ENCODE assay signal across 27 cellular contexts in genomic region chr12:113105606-113106271, GRCh38. TPM values are rescaled to one million over a fixed set of nuclear protein-coding genes. Genes with fewer than 3 reads are reported as not detected.
DNase-seq lines count a peak whose midpoint lies in the region; ATAC-seq, FAIRE-seq and TF ChIP-seq lines count a peak whose summit lies in the region.
"Had no signal": no experiment of that assay in that cellular context is flagged by ENCODE, and none has a peak within 500 bp of the region (broad histone marks: within the 10 kb centered on the region; RNA-seq: fewer than 3 reads in every experiment).

No MANE protein-coding gene starts in this region.

- no peak for TF ChIP-seq RAD21 in A549 (conservative IDR thresholded peaks at IDR 0.05 in 1 of 2, IDR thresholded peaks at IDR 0.05 in 1 of 2)

- TF ChIP-seq EP300 in A549 (IDR thresholded peaks at IDR 0.05), result no peak

- POLR2A ChIA-PET in A549 (lab: Yijun Ruan, JAX), result interaction anchor here (0.5 kb wide), 1 partner anchor 55 kb away, joined by 3 read pairs; no protein-coding TSS in a partner anchor

- H3K4me2 ChIP-seq in A549, result no peak overlapping the region
- no peak overlapping the region for H3K4me2 ChIP-seq in OCI-LY1 (ENCODE audit: low read length)
- H3K4me2 ChIP-seq in osteoblast (ENCODE audit: insufficient read depth, low read length), result no peak overlapping the region
- H3K4me2 ChIP-seq: BLaER1 treated with 17β-estradiol and CSF1 and Interleukin-3, amounts not matched to agents 10 nM and 100 nM had no signal

- peak; percentile 31 to 35; a peak in 5 of 6 replicates for ATAC-seq in A549

- no peak for FAIRE-seq in A549 (lab: Jason Lieb, UNC)
- FAIRE-seq: D721Med had no signal

- TF ChIP-seq CTCF in A549 (IDR thresholded peaks at IDR 0.05) (no peak), OCI-LY1 (IDR thresholded peaks at IDR 0.05; ENCODE audit: low read length) (no peak), osteoblast (IDR thresholded peaks at IDR 0.05; ENCODE audit: extremely low read depth, low read depth, low read length) (no peak)

- H3K36me3 ChIP-seq in OCI-LY1 (ENCODE audit: insufficient read depth, low read length), result peaks cover 61% of the 10 kb centered on the region
- H3K36me3 ChIP-seq in osteoblast (ENCODE audit: insufficient read depth, low read length), result no peaks in the 10 kb centered on the region
- H3K36me3 ChIP-seq: Peyer's patch had no signal

- no peak overlapping the region for H2AFZ ChIP-seq in OCI-LY1 (ENCODE audit: low read length)
- no peak overlapping the region for H2AFZ ChIP-seq in osteoblast (ENCODE audit: low read length)

- H3K9me2 ChIP-seq in OCI-LY1 (ENCODE audit: low read depth, low read length), result no peaks in the 10 kb centered on the region

- H3K4me1 ChIP-seq in A549 (no peaks in the 10 kb centered on the region), OCI-LY1 (ENCODE audit: insufficient read depth, low read length, severe bottlenecking) (peaks cover 55% of the 10 kb centered on the region), osteoblast (ENCODE audit: insufficient read depth, low read length) (no peaks in the 10 kb centered on the region)

- CTCF ChIA-PET in A549 (lab: Yijun Ruan, JAX), result interaction anchor here (1.2 to 2.8 kb wide), 4 partner anchors 7 to 76 kb away, joined by 3 to 9 read pairs (median 6); no protein-coding TSS in a partner anchor

- H3K4me3 ChIP-seq in A549, result no peak overlapping the region
- H3K4me3 ChIP-seq in OCI-LY1 (ENCODE audit: low read depth, low read length, poor library complexity, severe bottlenecking), result no peak overlapping the region
- H3K4me3 ChIP-seq in osteoblast (ENCODE audit: insufficient read depth, low read length), result no peak overlapping the region
- H3K4me3 ChIP-seq: BLaER1 treated with 17β-estradiol and CSF1 and Interleukin-3, amounts not matched to agents 10 nM and 100 nM; Peyer's patch had no signal

- 0 out of 2 replicates have a peak, but pooled peaks cover 4% of the 10 kb centered on the region for H3F3A ChIP-seq in OCI-LY1 (ENCODE audit: insufficient read depth, low read length)

- no peaks in the 10 kb centered on the region for H3K79me2 ChIP-seq in OCI-LY1 (ENCODE audit: insufficient read depth, low read length)
- H3K79me2 ChIP-seq in osteoblast (ENCODE audit: insufficient read depth, low read length), result no peaks in the 10 kb centered on the region

- H3K27me3 ChIP-seq in OCI-LY1 (ENCODE audit: insufficient read depth, low read length), result no peaks in the 10 kb centered on the region
- no peaks in the 10 kb centered on the region for H3K27me3 ChIP-seq in osteoblast (ENCODE audit: insufficient read depth, low read length)
- H3K27me3 ChIP-seq: BLaER1 treated with 17β-estradiol and CSF1 and Interleukin-3, amounts not matched to agents 10 nM and 100 nM; Peyer's patch had no signal

- 87% methylated on average over 15 of the region's 15 CpGs for WGBS in A549 (ENCODE audit: missing lambda C conversion rate)

- no peaks in the 10 kb centered on the region for H4K20me1 ChIP-seq in OCI-LY1 (ENCODE audit: insufficient read depth, low read length)
- no peaks in the 10 kb centered on the region for H4K20me1 ChIP-seq in osteoblast (ENCODE audit: insufficient read depth, low read length)

- H3K9me3 ChIP-seq in A549, result no peaks in the 10 kb centered on the region
- H3K9me3 ChIP-seq in OCI-LY1 (ENCODE audit: low read length), result no peaks in the 10 kb centered on the region
- H3K9me3 ChIP-seq in osteoblast (ENCODE audit: low read depth, low read length), result no peaks in the 10 kb centered on the region
- H3K9me3 ChIP-seq: BLaER1 treated with 17β-estradiol and CSF1 and Interleukin-3, amounts not matched to agents 10 nM and 100 nM; Peyer's patch had no signal

- no peak for TF ChIP-seq POLR2A in A549 (IDR thresholded peaks at IDR 0.05; ENCODE audit: low read length)

- H3K27ac ChIP-seq in A549 (no peak overlapping the region), OCI-LY1 (ENCODE audit: low read depth, low read length, poor library complexity, severe bottlenecking) (peak overlapping the region; percentile 43), osteoblast (ENCODE audit: low read depth, low read length) (no peak overlapping the region)
- H3K27ac ChIP-seq: BLaER1 treated with 17β-estradiol and CSF1 and Interleukin-3, amounts not matched to agents 10 nM and 100 nM; Peyer's patch had no signal

- DNase-seq in A549 (ENCODE audit: low read depth in 1 of 2, low spot score in 1 of 2), result no peak
- DNase-seq in epidermal melanocyte (ENCODE audit: insufficient read length, low spot score), result peak; percentile 9
- DNase-seq in osteoblast (ENCODE audit: insufficient read length, low spot score, missing footprints), result peak; percentile 26
- DNase-seq in NCI-H1105 (lab: John Stamatoyannopoulos, UW), result no peak
- no peak for DNase-seq in cerebellum (ENCODE audit: low spot score)
- DNase-seq in activated T-cell treated with anti-CD3 and anti-CD28 coated beads, Interleukin-2, amount 50 U/mL, for 1 hour, result no peak
- DNase-seq: AML-193; CD4-positive, alpha-beta T cell; EL; GDM1; GOT3; HCEC 1CT; NCI-H1048; NCI-H1417 treated with DMSO at 0.1 percent for 48 hours; NCI-H1694 treated with DMSO at 0.1 percent for 48 hours; NCI-H2081; NCI-H2227 treated with DMSO at 0.1 percent for 48 hours; NCI-H526 treated with DMSO at 0.1 percent for 48 hours; OCI-M1; Peyer's patch; SHP77 treated with DMSO at 0.1 percent for 48 hours had no signal

- H3K9ac ChIP-seq in OCI-LY1 (ENCODE audit: low read length), result no peak overlapping the region
- H3K9ac ChIP-seq: BLaER1 treated with 17β-estradiol and CSF1 and Interleukin-3, amounts not matched to agents 10 nM and 100 nM had no signal

TF ChIP-seq in A549, 52 proteins besides CTCF, POLR2A, EP300 and RAD21:
- TF ChIP-seq ZFP36 (IDR thresholded peaks at IDR 0.05; ENCODE audit: borderline replicate concordance, partially characterized antibody), result no peak
- no peak for TF ChIP-seq FOXS1 (CRISPR knock-in tag; IDR thresholded peaks at IDR 0.05)
- TF ChIP-seq TP53 (CRISPR knock-in tag; IDR thresholded peaks at IDR 0.05), result no peak
- no peak for TF ChIP-seq HOXA7 (CRISPR knock-in tag; IDR thresholded peaks at IDR 0.05)
- TF ChIP-seq FOSB (CRISPR knock-in tag; IDR thresholded peaks at IDR 0.05), result no peak
- no peak for TF ChIP-seq REST (IDR thresholded peaks at IDR 0.05)
- no peak for TF ChIP-seq CBX8 (IDR thresholded peaks at IDR 0.05)
- TF ChIP-seq NFE2L2 (conservative IDR thresholded peaks at IDR 0.05; ENCODE audit: low read length), result no peak
- TF ChIP-seq TFCP2L1 (CRISPR knock-in tag; IDR thresholded peaks at IDR 0.05), result no peak

RNA-seq across cellular contexts. Expression of gene RASAL1, which starts 29.8 kb away (rescaled TPM):
- polyA plus RNA-seq in A549 (2011; rRNA removed), result 0.34 and 0.36 TPM in 2 replicates
- polyA plus RNA-seq in A549 (2012; cell fraction: cytosol; rRNA removed), result 0.30 and 0.43 TPM in 2 replicates
- 0.94 and 1.2 TPM in 2 replicates for polyA plus RNA-seq in A549 (2012; cell fraction: nucleus; rRNA removed)
- 0.18 to 0.30 TPM (median 0.30 TPM) in 3 replicates for polyA plus RNA-seq in A549 (2017; fragmentation: RNase III; extraction: RNeasy Plus Mini Kit Qiagen cat#74134 plus additional on column Dnase treatment)
- polyA minus RNA-seq in A549 (2011; rRNA and poly(A)+ RNA removed), result 0.17 and 0.54 TPM in 2 replicates
- not detected in 2 replicates for total RNA-seq in osteoblast
- total RNA-seq in cerebellum, result 0.27 TPM
- total RNA-seq: A172 had no signal
- polyA plus RNA-seq: AG04450, IgD-negative memory B cell had no signal

RNA-seq across cellular contexts. Expression of gene CFAP73, which starts 43.8 kb away (rescaled TPM):
- polyA plus RNA-seq in A549 (2011; rRNA removed) (not detected in 2 replicates), A549 (2017; fragmentation: RNase III; extraction: RNeasy Plus Mini Kit Qiagen cat#74134 plus additional on column Dnase treatment) (0.05 TPM in 1 of 3 replicates, not detected in the others)
- 0.04 and 0.06 TPM in 2 replicates for polyA plus RNA-seq in A549 (2012; cell fraction: cytosol; rRNA removed)
- polyA plus RNA-seq in A549 (2012; cell fraction: nucleus; rRNA removed), result 0.36 TPM in 1 of 2 replicates, not detected in the other
- not detected in 2 replicates for polyA minus RNA-seq in A549 (2011; rRNA and poly(A)+ RNA removed)
- total RNA-seq in osteoblast (not detected in 2 replicates), cerebellum (0.54 TPM)
- total RNA-seq: Peyer's patch had no signal
- polyA plus RNA-seq: AG04450, IgD-negative memory B cell had no signal

RNA-seq across cellular contexts. Expression of gene DTX1, which starts 49.2 kb away (rescaled TPM):
- polyA plus RNA-seq in A549 (2011; rRNA removed) (0.28 and 0.36 TPM in 2 replicates), A549 (2017; fragmentation: RNase III; extraction: RNeasy Plus Mini Kit Qiagen cat#74134 plus additional on column Dnase treatment) (0.28 to 0.37 TPM (median 0.29 TPM) in 3 replicates)
- polyA plus RNA-seq in A549 (2012; cell fraction: cytosol; rRNA removed), result 0.36 and 0.51 TPM in 2 replicates
- polyA plus RNA-seq in A549 (2012; cell fraction: nucleus; rRNA removed), result 0.27 and 0.77 TPM in 2 replicates
- polyA minus RNA-seq in A549 (2011; rRNA and poly(A)+ RNA removed), result 0.45 and 0.54 TPM in 2 replicates
- total RNA-seq in osteoblast (under 0.01 TPM in 2 replicates), cerebellum (18.4 TPM)

Comparison
In these comparisons a context has a peak if more than half of its experiments do, and no peak if none do; other contexts are left out.
1. DNase-seq: peak in epidermal melanocyte (single experiment) and osteoblast (single experiment); none in A549 (0 of 2), NCI-H1105 (single experiment), cerebellum (single experiment) and activated T-cell treated with anti-CD3 and anti-CD28 coated beads, Interleukin-2, amount 50 U/mL, for 1 hour (single experiment).
2. RNA of gene DTX1, which starts 49.2 kb away (total RNA-seq): 18.4 TPM in cerebellum (single experiment); under 0.01 TPM in osteoblast; every median in the first group is over 10 times any median in the second.